In the genomic region with DNA sequence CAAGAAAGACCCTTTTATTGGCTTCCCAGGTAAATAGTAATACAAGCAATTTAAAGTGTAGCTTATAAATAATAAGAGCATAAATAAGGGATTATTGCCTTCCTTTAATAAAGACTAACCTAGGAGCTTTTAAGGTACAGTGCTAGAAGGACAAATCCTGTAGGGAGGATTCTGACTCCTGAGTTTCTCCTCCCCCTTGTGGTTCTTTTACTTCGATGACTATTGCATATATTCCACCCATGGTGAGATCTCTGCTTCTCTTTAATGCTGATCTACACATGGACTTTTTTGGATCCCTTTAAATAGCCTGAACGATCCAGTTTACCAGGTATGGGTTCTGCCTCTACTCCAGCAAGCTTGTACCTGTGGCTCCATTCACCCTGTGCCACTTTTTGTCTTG, we compare ENCODE assay signal across 8 cellular contexts. TPM values are rescaled to one million over a fixed set of nuclear protein-coding genes. Genes with fewer than 3 reads are reported as not detected.
DNase-seq lines count a peak whose midpoint lies in the region; ATAC-seq and TF ChIP-seq lines count a peak whose summit lies in the region.

No MANE protein-coding gene starts in this region.

- WGBS in body of pancreas, 2 donors: 24 to 29% methylated on average over 2 of the region's 2 CpGs

- H3K9me3 ChIP-seq in body of pancreas: no peaks in the 10 kb centered on the region

- no peaks in the 10 kb centered on the region for H3K27me3 Mint-ChIP-seq in T-helper 1 cell treated with Interleukin-12 subunit alpha and Interleukin-12 subunit beta and Interleukin-4 antibody, amounts not matched to agents 30 μg/mL and 1 μg/mL, for 36 hours (ENCODE audit: low read depth)
- H3K27me3 Mint-ChIP-seq in osteocyte (ENCODE audit: unreplicated experiment): no peaks in the 10 kb centered on the region

- no peak for DNase-seq in T-helper 1 cell
- peak; percentile 67 for DNase-seq in NAMALWA (ENCODE audit: low spot score)
- no peak for DNase-seq in body of pancreas
- DNase-seq in osteocyte (ENCODE audit: extremely low spot score, unreplicated experiment): no peak
- DNase-seq in islet precursor cell: no peak
- DNase-seq in activated CD4-positive, CD25-positive, alpha-beta regulatory T cell treated with anti-CD3 and anti-CD28 coated beads, Interleukin-2, amount 50 U/mL, for 72 hours: no peak
- no peak for DNase-seq in sciatic nerve (ENCODE audit: low spot score)

- intact Hi-C loops in body of pancreas (cut with DNase I) (loop anchor here (10.0 kb wide), 1 partner anchor 146 kb away; no protein-coding TSS in a partner anchor), sciatic nerve (cut with DNase I) (no loop called here)

- no peak overlapping the region for H3K27ac Mint-ChIP-seq in T-helper 1 cell treated with Interleukin-12 subunit alpha and Interleukin-12 subunit beta and Interleukin-4 antibody, amounts not matched to agents 30 μg/mL and 1 μg/mL, for 36 hours
- peak overlapping the region; percentile 74 for H3K27ac Mint-ChIP-seq in osteocyte (ENCODE audit: unreplicated experiment)

- H3K36me3 ChIP-seq in body of pancreas (replicated peaks in 1 of 2; ENCODE audit: insufficient read depth in 1 of 2, low read depth in 2 of 2): no peaks in the 10 kb centered on the region

- no peak overlapping the region for H3K27ac ChIP-seq in body of pancreas

- TF ChIP-seq CTCF in body of pancreas (IDR thresholded peaks at IDR 0.05): peak in 4 of 7 experiments; percentile 23 to 44 (median 35)
- peak; percentile 54 for TF ChIP-seq CTCF in osteocyte (IDR thresholded peaks at IDR 0.05)

- peaks cover 32% of the 10 kb centered on the region for H3K4me1 Mint-ChIP-seq in T-helper 1 cell treated with Interleukin-12 subunit alpha and Interleukin-12 subunit beta and Interleukin-4 antibody, amounts not matched to agents 30 μg/mL and 1 μg/mL, for 36 hours (ENCODE audit: low read depth)
- H3K4me1 Mint-ChIP-seq in osteocyte (ENCODE audit: unreplicated experiment): peaks cover 36% of the 10 kb centered on the region

- no peaks in the 10 kb centered on the region for H3K9me3 Mint-ChIP-seq in T-helper 1 cell treated with Interleukin-12 subunit alpha and Interleukin-12 subunit beta and Interleukin-4 antibody, amounts not matched to agents 30 μg/mL and 1 μg/mL, for 36 hours
- no peaks in the 10 kb centered on the region for H3K9me3 Mint-ChIP-seq in osteocyte (ENCODE audit: unreplicated experiment)

- no peak for TF ChIP-seq POLR2A in body of pancreas (IDR thresholded peaks at IDR 0.05)

- H3K4me3 ChIP-seq in body of pancreas: no peak overlapping the region

- H3K4me3 Mint-ChIP-seq in T-helper 1 cell treated with Interleukin-12 subunit alpha and Interleukin-12 subunit beta and Interleukin-4 antibody, amounts not matched to agents 30 μg/mL and 1 μg/mL, for 36 hours: peak overlapping the region; percentile 86
- peak overlapping the region; percentile 82 for H3K4me3 Mint-ChIP-seq in osteocyte (ENCODE audit: unreplicated experiment)

- peaks cover 38% of the 10 kb centered on the region for H3K4me1 ChIP-seq in body of pancreas

- peaks cover 1% of the 10 kb centered on the region for H3K36me3 Mint-ChIP-seq in T-helper 1 cell treated with Interleukin-12 subunit alpha and Interleukin-12 subunit beta and Interleukin-4 antibody, amounts not matched to agents 30 μg/mL and 1 μg/mL, for 36 hours (ENCODE audit: low read depth)
- no peaks in the 10 kb centered on the region for H3K36me3 Mint-ChIP-seq in osteocyte (ENCODE audit: unreplicated experiment)

- ATAC-seq in body of pancreas: no peak
- ATAC-seq in sciatic nerve: no peak

- H3K27me3 ChIP-seq in body of pancreas: no peaks in the 10 kb centered on the region

RNA-seq across cellular contexts. Expression of gene GALNT7, which starts 2.5 kb away (rescaled TPM):
- total RNA-seq in body of pancreas: 10 to 100 TPM; 20.4 to 32.4 TPM
- total RNA-seq in osteocyte: 35.0 and 38.5 TPM in 2 replicates
- 18.2 TPM for total RNA-seq in sciatic nerve
